Comparison of ENCODE assay signal across 18 cellular contexts in the genomic region with DNA sequence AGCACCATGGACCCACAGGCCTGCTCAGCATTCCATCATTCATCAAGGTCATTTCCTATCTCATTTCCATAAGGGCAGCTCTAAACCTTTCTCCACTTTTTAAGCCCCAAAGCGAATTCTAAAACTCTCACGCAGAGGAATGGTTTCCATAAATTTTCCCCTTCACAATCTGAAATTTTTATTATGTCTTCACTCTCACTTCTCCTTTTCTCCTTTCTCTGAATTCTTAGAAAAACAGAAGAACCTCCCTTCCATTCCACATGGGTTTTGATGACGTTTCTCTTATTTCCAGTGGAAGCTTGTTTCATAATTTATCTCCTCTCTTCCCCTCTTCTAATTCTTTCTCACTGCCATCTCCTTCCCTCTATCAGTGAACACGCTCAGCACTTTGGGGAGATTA.
DNase-seq lines count a peak whose midpoint lies in the region; ATAC-seq, FAIRE-seq and TF ChIP-seq lines count a peak whose summit lies in the region.
"Had no signal": no experiment of that assay in that cellular context is flagged by ENCODE, and none has a peak within 500 bp of the region (broad histone marks: within the 10 kb centered on the region; RNA-seq: fewer than 3 reads in every experiment).

No MANE protein-coding gene starts in this region.

- POLR2A ChIA-PET in PC-3 (lab: Charles Lee; ENCODE audit: unreplicated experiment) (interaction anchor here (0.5 kb wide), 1 partner anchor 52 kb away, joined by 4 read pairs; no protein-coding TSS in a partner anchor), GM12878 (lab: Charles Lee) (interaction anchor here (0.7 kb wide), 1 partner anchor 16 kb away, joined by 3 read pairs; no protein-coding TSS in a partner anchor)
- POLR2A ChIA-PET in activated CD8-positive, alpha-beta T cell treated with anti-CD3 and anti-CD28 coated beads, Interleukin-2, amount 10 ng/mL, durations not matched to agents 7 days and 5 days (lab: Charles Lee) = no interaction called here

- peaks cover 12% of the 10 kb centered on the region for H3F3A ChIP-seq in PC-3 (ENCODE audit: low read length, unreplicated experiment)
- H3F3A ChIP-seq in smooth muscle cell (ENCODE audit: low read depth) = peaks cover 48% of the 10 kb centered on the region

- H4K20me1 ChIP-seq in PC-3 (ENCODE audit: low read length) = no peaks in the 10 kb centered on the region
- no peaks in the 10 kb centered on the region for H4K20me1 ChIP-seq in GM12878 (ENCODE audit: control insufficient read depth, insufficient read depth)
- peaks cover 3% of the 10 kb centered on the region for H4K20me1 ChIP-seq in smooth muscle cell (ENCODE audit: low read depth)

- no peak for TF ChIP-seq CTCF in HFFc6 (IDR thresholded peaks at IDR 0.05)
- TF ChIP-seq CTCF in PC-3 (conservative IDR thresholded peaks at IDR 0.05; ENCODE audit: low read depth, low read length) = no peak
- no peak for TF ChIP-seq CTCF in GM12878 (IDR thresholded peaks at IDR 0.05 in 2 of 3, conservative IDR thresholded peaks at IDR 0.05 in 1 of 3; ENCODE audit: control insufficient read depth in 2 of 3, extremely low read depth in 1 of 3, insufficient read depth in 1 of 3, low read depth in 3 of 3, low read length in 3 of 3)
- TF ChIP-seq CTCF in smooth muscle cell (IDR thresholded peaks at IDR 0.05; ENCODE audit: borderline replicate concordance, insufficient read depth, poor library complexity, severe bottlenecking) = no peak

- SMC1A ChIA-PET in GM12878 (lab: Charles Lee; ENCODE audit: uncharacterized antibody, unreplicated experiment) = interaction anchor here (0.8 to 2.0 kb wide), 2 partner anchors 11 to 18 kb away, joined by 3 to 9 read pairs; no protein-coding TSS in a partner anchor

- H2AFZ ChIP-seq in PC-3 (ENCODE audit: low read length) = no peak overlapping the region
- H2AFZ ChIP-seq in GM12878 (ENCODE audit: control insufficient read depth, low read depth, low read length) = no peak overlapping the region
- H2AFZ ChIP-seq in smooth muscle cell (ENCODE audit: low read depth) = no peak overlapping the region

- H3K27ac Mint-ChIP-seq in HFFc6 = peak overlapping the region; percentile 97
- H3K27ac Mint-ChIP-seq in activated CD8-positive, alpha-beta T cell treated with anti-CD3 and anti-CD28 coated beads, Interleukin-2, amount 10 ng/mL, durations not matched to agents 7 days and 5 days = no peak overlapping the region
- H3K27ac Mint-ChIP-seq: activated naive CD4-positive, alpha-beta T cell treated with anti-CD3 and anti-CD28 coated beads, Interleukin-2, amount 10 ng/mL, durations not matched to agents 7 days and 5 days had no signal

- H3K79me2 ChIP-seq in PC-3 (ENCODE audit: low read length) (peaks cover 77% of the 10 kb centered on the region), GM12878 (ENCODE audit: control insufficient read depth, insufficient read depth, low read length) (no peaks in the 10 kb centered on the region), smooth muscle cell (ENCODE audit: low read depth) (peaks cover 69% of the 10 kb centered on the region)

- H3K9me3 Mint-ChIP-seq in HFFc6 = no peaks in the 10 kb centered on the region
- no peaks in the 10 kb centered on the region for H3K9me3 Mint-ChIP-seq in activated CD8-positive, alpha-beta T cell treated with anti-CD3 and anti-CD28 coated beads, Interleukin-2, amount 10 ng/mL, durations not matched to agents 7 days and 5 days (ENCODE audit: insufficient read depth)
- H3K9me3 Mint-ChIP-seq: activated naive CD4-positive, alpha-beta T cell treated with anti-CD3 and anti-CD28 coated beads, Interleukin-2, amount 10 ng/mL, durations not matched to agents 7 days and 5 days; neural crest cell had no signal

- H3K4me3 Mint-ChIP-seq in HFFc6 = peak overlapping the region; percentile 84; the same call in 1 of the 2 replicates
- H3K4me3 Mint-ChIP-seq in activated CD8-positive, alpha-beta T cell treated with anti-CD3 and anti-CD28 coated beads, Interleukin-2, amount 10 ng/mL, durations not matched to agents 7 days and 5 days = no peak overlapping the region
- H3K4me3 Mint-ChIP-seq: activated naive CD4-positive, alpha-beta T cell treated with anti-CD3 and anti-CD28 coated beads, Interleukin-2, amount 10 ng/mL, durations not matched to agents 7 days and 5 days; mesothelial cell of epicardium; neural crest cell had no signal

- BruUV-seq in PC-3 (replicated peaks; lab: Mats Ljungman, UMichigan) (no TSS peak), GM12878 (replicated peaks; lab: Mats Ljungman, UMichigan) (no TSS peak)

- 68% methylated on average over 4 of the region's 4 CpGs for WGBS in GM12878 (ENCODE audit: insufficient coverage, insufficient replicate concordance, low lambda C conversion rate, missing lambda C conversion rate)
- WGBS in smooth muscle cell (ENCODE audit: low lambda C conversion rate) = 84% methylated on average over 4 of the region's 4 CpGs

- DNase-seq in HFFc6 (no peak), PC-3 (no peak), GM12878 (ENCODE audit: low read depth, low spot score) (no peak), smooth muscle cell (lab: John Stamatoyannopoulos, UW; ENCODE audit: unreplicated experiment) (no peak)
- DNase-seq in activated CD8-positive, alpha-beta T cell treated with anti-CD3 and anti-CD28 coated beads, Interleukin-2, amount 10 ng/mL, durations not matched to agents 7 days and 5 days = no peak
- DNase-seq: activated CD4-positive, alpha-beta T cell treated with anti-CD3 and anti-CD28 coated beads, Interleukin-2, amount 50 U/mL, for 1 hour; activated naive CD4-positive, alpha-beta T cell treated with anti-CD3 and anti-CD28 coated beads, Interleukin-2, amount 10 ng/mL, durations not matched to agents 7 days and 5 days; NCI-H1930; NCI-H345; NK-92 treated with Interleukin-12 subunit alpha and Interleukin-12 subunit beta, amount 100 ng/mL, for 24 hours; SJCRH30 had no signal

- no peak for TF ChIP-seq RAD21 in GM12878 (IDR thresholded peaks at IDR 0.05; ENCODE audit: insufficient read depth, low read depth, low read length)

- no peak overlapping the region for H3K4me2 ChIP-seq in PC-3 (ENCODE audit: low read length)
- no peak overlapping the region for H3K4me2 ChIP-seq in GM12878 (ENCODE audit: control insufficient read depth, insufficient read depth)
- no peak overlapping the region for H3K4me2 ChIP-seq in smooth muscle cell

- FAIRE-seq in GM12878 (lab: Jason Lieb, UNC) = no peak
- FAIRE-seq: endometrium, HTR-8/SVneo had no signal

- H3K27ac ChIP-seq in PC-3 (ENCODE audit: low read length) = peak overlapping the region; percentile 99
- H3K27ac ChIP-seq in GM12878 (ENCODE audit: control insufficient read depth, insufficient read depth) = no peak overlapping the region
- peak overlapping the region; percentile 96 for H3K27ac ChIP-seq in smooth muscle cell (ENCODE audit: low read depth)
- H3K27ac ChIP-seq: C4-2B, SJCRH30 had no signal

- TF ChIP-seq EP300 in GM12878 (IDR thresholded peaks at IDR 0.05; ENCODE audit: borderline replicate concordance in 1 of 2, control insufficient read depth in 1 of 2, low read depth in 2 of 2, low read length in 2 of 2) = no peak

- TF ChIP-seq POLR2A in GM12878 (IDR thresholded peaks at IDR 0.05; ENCODE audit: low read depth, low read length) = no peak

- no peaks in the 10 kb centered on the region for H3K27me3 ChIP-seq in PC-3 (ENCODE audit: low read length)
- H3K27me3 ChIP-seq in GM12878 (replicated peaks in 1 of 2; ENCODE audit: control insufficient read depth in 2 of 2, insufficient read depth in 2 of 2, low read length in 1 of 2) = no peaks in the 10 kb centered on the region
- no peaks in the 10 kb centered on the region for H3K27me3 ChIP-seq in smooth muscle cell (ENCODE audit: low read depth)
- H3K27me3 ChIP-seq: SJCRH30 had no signal

- peaks cover 3% of the 10 kb centered on the region; the same call in 1 of the 2 replicates for H3K27me3 Mint-ChIP-seq in HFFc6 (ENCODE audit: insufficient read depth)
- H3K27me3 Mint-ChIP-seq in activated CD8-positive, alpha-beta T cell treated with anti-CD3 and anti-CD28 coated beads, Interleukin-2, amount 10 ng/mL, durations not matched to agents 7 days and 5 days (ENCODE audit: low read depth) = no peaks in the 10 kb centered on the region
- H3K27me3 Mint-ChIP-seq: activated naive CD4-positive, alpha-beta T cell treated with anti-CD3 and anti-CD28 coated beads, Interleukin-2, amount 10 ng/mL, durations not matched to agents 7 days and 5 days had no signal

- H3K4me3 ChIP-seq in PC-3 (ENCODE audit: low read length) (no peak overlapping the region), GM12878 (no peak overlapping the region), smooth muscle cell (no peak overlapping the region)
- H3K4me3 ChIP-seq: SJCRH30 had no signal

- RAD21 ChIA-PET in GM12878 (lab: Charles Lee; ENCODE audit: unreplicated experiment) = no interaction called here

- CTCF ChIA-PET in PC-3 (lab: Charles Lee) = no interaction called here
- CTCF ChIA-PET in GM12878 (lab: Yijun Ruan, JAX) = no interaction called here
- CTCF ChIA-PET in activated CD8-positive, alpha-beta T cell treated with anti-CD3 and anti-CD28 coated beads, Interleukin-2, amount 10 ng/mL, durations not matched to agents 7 days and 5 days (lab: Charles Lee) = interaction anchor here (1.3 kb wide), 2 partner anchors 11 to 14 kb away, joined by 3 read pairs; no protein-coding TSS in a partner anchor

- intact Hi-C loops in PC-3 (cut with micrococcal nuclease) = loop anchor here (2.0 kb wide), 1 partner anchor 67 kb away; no protein-coding TSS in a partner anchor
- intact Hi-C loops in GM12878 (cut with micrococcal nuclease; ENCODE audit: unreplicated experiment) = no loop called here

- in situ Hi-C loops in GM12878 (cut with MboI) = no loop called here

- ATAC-seq in PC-3 (no peak), GM12878 (no peak), HG03439 (IDR thresholded peaks at IDR 0.05; ENCODE audit: unreplicated experiment) (no peak), GM18867 (IDR thresholded peaks at IDR 0.05; ENCODE audit: unreplicated experiment) (no peak)
- ATAC-seq in activated CD8-positive, alpha-beta T cell treated with anti-CD3 and anti-CD28 coated beads, Interleukin-2, amount 10 ng/mL, durations not matched to agents 7 days and 5 days = no peak

- H3K9me3 ChIP-seq in PC-3 (ENCODE audit: low read length) = no peaks in the 10 kb centered on the region
- no peaks in the 10 kb centered on the region for H3K9me3 ChIP-seq in GM12878 (replicated peaks; ENCODE audit: control insufficient read depth, insufficient read depth, low read length)
- no peaks in the 10 kb centered on the region for H3K9me3 ChIP-seq in smooth muscle cell (replicated peaks; ENCODE audit: low read depth)
- H3K9me3 ChIP-seq: SJCRH30 had no signal

- no peaks in the 10 kb centered on the region for H3K9me2 ChIP-seq in PC-3 (replicated peaks; ENCODE audit: low read length)

- peaks cover 94% of the 10 kb centered on the region for H3K4me1 Mint-ChIP-seq in HFFc6 (ENCODE audit: low read depth)
- H3K4me1 Mint-ChIP-seq in activated CD8-positive, alpha-beta T cell treated with anti-CD3 and anti-CD28 coated beads, Interleukin-2, amount 10 ng/mL, durations not matched to agents 7 days and 5 days (ENCODE audit: low read depth) = peaks cover 35% of the 10 kb centered on the region

- H3K36me3 ChIP-seq in PC-3 (ENCODE audit: low read depth, low read length) (peaks cover 51% of the 10 kb centered on the region), GM12878 (ENCODE audit: control insufficient read depth in 2 of 2, insufficient read depth in 2 of 2, low read length in 1 of 2) (no peaks in the 10 kb centered on the region; a peak in 1 of 4 replicates), smooth muscle cell (ENCODE audit: low read depth) (no peaks in the 10 kb centered on the region)

- H3K4me1 ChIP-seq in PC-3 (ENCODE audit: insufficient read depth, low read length) = peaks cover 66% of the 10 kb centered on the region
- H3K4me1 ChIP-seq in GM12878 (ENCODE audit: control insufficient read depth, insufficient read depth, low read length) = peaks cover 4% of the 10 kb centered on the region; the same call in 1 of the 2 replicates
- H3K4me1 ChIP-seq in smooth muscle cell (ENCODE audit: low read depth) = peaks cover 30% of the 10 kb centered on the region

- H3K36me3 Mint-ChIP-seq in HFFc6 (ENCODE audit: low read depth) = peaks cover 60% of the 10 kb centered on the region
- H3K36me3 Mint-ChIP-seq in activated CD8-positive, alpha-beta T cell treated with anti-CD3 and anti-CD28 coated beads, Interleukin-2, amount 10 ng/mL, durations not matched to agents 7 days and 5 days (ENCODE audit: low read depth) = peaks cover 25% of the 10 kb centered on the region
- H3K36me3 Mint-ChIP-seq: activated naive CD4-positive, alpha-beta T cell treated with anti-CD3 and anti-CD28 coated beads, Interleukin-2, amount 10 ng/mL, durations not matched to agents 7 days and 5 days had no signal

- H3K9ac ChIP-seq in PC-3 (ENCODE audit: low read length) = peak overlapping the region; percentile 91; the same call in 1 of the 2 replicates
- no peak overlapping the region for H3K9ac ChIP-seq in GM12878 (ENCODE audit: control insufficient read depth, insufficient read depth, low read length)
- no peak overlapping the region for H3K9ac ChIP-seq in smooth muscle cell (ENCODE audit: low read depth)
